In the genomic region with DNA sequence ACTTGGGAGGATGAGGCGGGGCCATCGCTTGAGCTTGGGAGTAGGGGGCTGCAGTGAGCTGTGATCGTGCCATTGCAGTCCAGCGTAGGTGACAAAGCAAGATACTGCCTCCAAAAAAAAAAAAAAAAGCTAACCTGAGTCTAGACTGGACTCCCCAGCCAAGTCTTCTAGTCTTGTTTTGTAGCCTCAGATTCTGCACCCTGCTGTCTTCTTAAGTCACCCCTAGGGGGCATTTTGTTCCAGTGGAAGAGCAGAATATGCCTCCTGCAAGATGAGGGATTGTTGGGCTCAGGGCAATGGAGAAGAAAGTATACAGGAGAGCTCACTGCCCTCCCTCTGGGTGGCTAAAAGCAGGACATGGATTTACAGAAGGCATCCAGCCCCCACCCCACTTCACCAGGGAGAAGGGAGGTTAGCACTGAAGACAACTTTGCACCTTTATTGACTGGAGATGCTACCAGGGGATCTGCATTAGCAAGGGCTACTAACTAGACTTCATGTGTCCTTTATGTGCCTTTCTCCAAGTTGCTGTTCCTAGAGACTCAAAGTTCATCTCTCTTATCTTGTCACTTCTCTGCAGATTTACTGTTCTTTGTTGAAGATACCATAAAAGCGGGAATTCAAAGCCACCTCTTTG, we compare ENCODE assay signal across 8 cellular contexts. TPM values are rescaled to one million over a fixed set of nuclear protein-coding genes. Genes with fewer than 3 reads are reported as not detected.
DNase-seq lines count a peak whose midpoint lies in the region; ATAC-seq and TF ChIP-seq lines count a peak whose summit lies in the region.

No MANE protein-coding gene starts in this region.

- H3K4me3 Mint-ChIP-seq in T-helper 1 cell treated with Interleukin-12 subunit alpha and Interleukin-12 subunit beta and Interleukin-4 antibody, amounts not matched to agents 30 μg/mL and 1 μg/mL, for 36 hours: no peak overlapping the region

- intact Hi-C loops in cardiac septum (cut with DNase I) (no loop called here), Right ventricle myocardium superior (cut with DNase I) (no loop called here), thyroid gland (cut with DNase I) (no loop called here), posterior cingulate gyrus (cut with DNase I) (no loop called here)

- peaks cover 32% of the 10 kb centered on the region for H3K27me3 Mint-ChIP-seq in T-helper 1 cell treated with Interleukin-12 subunit alpha and Interleukin-12 subunit beta and Interleukin-4 antibody, amounts not matched to agents 30 μg/mL and 1 μg/mL, for 36 hours (ENCODE audit: low read depth)

- peaks cover 20% of the 10 kb centered on the region for H3K4me1 Mint-ChIP-seq in T-helper 1 cell treated with Interleukin-12 subunit alpha and Interleukin-12 subunit beta and Interleukin-4 antibody, amounts not matched to agents 30 μg/mL and 1 μg/mL, for 36 hours (ENCODE audit: low read depth)

- H3K36me3 ChIP-seq in thyroid gland: no peaks in the 10 kb centered on the region

- peaks cover 79% of the 10 kb centered on the region for H3K27me3 ChIP-seq in foreskin keratinocyte
- H3K27me3 ChIP-seq in thyroid gland: peaks cover 11% of the 10 kb centered on the region

- no peaks in the 10 kb centered on the region for H3K4me1 ChIP-seq in foreskin keratinocyte
- no peaks in the 10 kb centered on the region for H3K4me1 ChIP-seq in thyroid gland

- TF ChIP-seq POLR2A in thyroid gland (IDR thresholded peaks at IDR 0.05): no peak

- H3K27ac ChIP-seq in foreskin keratinocyte (no peak overlapping the region), thyroid gland (no peak overlapping the region)

- H3K4me3 ChIP-seq in thyroid gland (replicated peaks in 1 of 3): no peak overlapping the region

- TF ChIP-seq CTCF in foreskin keratinocyte (conservative IDR thresholded peaks at IDR 0.05): peak; percentile 59
- TF ChIP-seq CTCF in thyroid gland (IDR thresholded peaks at IDR 0.05): peak in 4 of 6 experiments; percentile 11 to 32 (median 16)

- in situ Hi-C loops in KBM-7 (cut with MboI; ENCODE audit: low pct_unique_long_range_greater_than_20kb, low sequenced_read_pairs): no loop called here

- peak; percentile 56 for DNase-seq in cardiac septum (ENCODE audit: low spot score)
- no peak for DNase-seq in Right ventricle myocardium superior
- DNase-seq in KBM-7: peak; percentile 67
- peak in 1 of 2 donors; percentile 37 for DNase-seq in foreskin keratinocyte
- DNase-seq in thyroid gland: no peak
- no peak for DNase-seq in posterior cingulate gyrus

- no peaks in the 10 kb centered on the region for H3K9me3 ChIP-seq in thyroid gland

- H3K9me3 Mint-ChIP-seq in T-helper 1 cell treated with Interleukin-12 subunit alpha and Interleukin-12 subunit beta and Interleukin-4 antibody, amounts not matched to agents 30 μg/mL and 1 μg/mL, for 36 hours: no peaks in the 10 kb centered on the region

- ATAC-seq in Right ventricle myocardium superior (ENCODE audit: poor library complexity) (no peak), foreskin keratinocyte (peak; percentile 35), GM18520 (IDR thresholded peaks at IDR 0.05; ENCODE audit: unreplicated experiment) (no peak)

- 42 to 87% methylated on average over 5 of the region's 5 CpGs for WGBS in thyroid gland, 2 donors

- H3K27ac Mint-ChIP-seq in T-helper 1 cell treated with Interleukin-12 subunit alpha and Interleukin-12 subunit beta and Interleukin-4 antibody, amounts not matched to agents 30 μg/mL and 1 μg/mL, for 36 hours: peak overlapping the region; percentile 23

- no peaks in the 10 kb centered on the region for H3K36me3 Mint-ChIP-seq in T-helper 1 cell treated with Interleukin-12 subunit alpha and Interleukin-12 subunit beta and Interleukin-4 antibody, amounts not matched to agents 30 μg/mL and 1 μg/mL, for 36 hours (ENCODE audit: low read depth)

RNA-seq across cellular contexts. Expression of gene RNF187, which starts 15.3 kb away (rescaled TPM):
- total RNA-seq in cardiac septum (83.2 TPM), Right ventricle myocardium superior (81.7 TPM), foreskin keratinocyte (51.9 and 56.8 TPM in 2 replicates), thyroid gland (100 to 1,000 TPM in 2 of 4 donors, 10 to 100 TPM in 2; 34.8 to 204 (median 98.4) TPM)
- 55.1 and 60.3 TPM in 2 replicates for polyA plus RNA-seq in foreskin keratinocyte

RNA-seq across cellular contexts. Expression of gene TRIM17, which starts 55.2 kb away (rescaled TPM):
- 0.46 TPM for total RNA-seq in cardiac septum
- total RNA-seq in Right ventricle myocardium superior: 0.32 TPM
- total RNA-seq in foreskin keratinocyte: 0.68 and 0.81 TPM in 2 replicates
- polyA plus RNA-seq in foreskin keratinocyte: 0.62 and 0.65 TPM in 2 replicates
- total RNA-seq in thyroid gland: 1 to 10 TPM in 3 of 4 donors, not detected in 1; 1.3 to 2.8 (median 2.8) TPM

Comparison
In these comparisons a context has a peak if more than half of its experiments do, and no peak if none do; other contexts are left out.
1. DNase-seq: peak in cardiac septum (single experiment) and KBM-7 (single experiment); none in Right ventricle myocardium superior (single experiment), thyroid gland (0 of 2) and posterior cingulate gyrus (0 of 10).